ENCODE assay signal across 8 cellular contexts in genomic region chr1:180515857-180516388, GRCh38. TPM values are rescaled to one million over a fixed set of nuclear protein-coding genes. Genes with fewer than 3 reads are reported as not detected.
DNase-seq lines count a peak whose midpoint lies in the region; TF ChIP-seq lines count a peak whose summit lies in the region.

No MANE protein-coding gene starts in this region.

- no peaks in the 10 kb centered on the region for H3K9me3 Mint-ChIP-seq in activated T-helper 1 cell treated with anti-CD3 and anti-CD28 coated beads, Interleukin-12 subunit alpha, Interleukin-12 subunit beta, Interleukin-2, Interleukin-4 antibody, amounts not matched to agents 30 ng/mL and 10 ng/mL and 1 ng/mL, durations not matched to agents 14 hours and 24 hours and 36 hours

- H3K9ac ChIP-seq in GM23248 (peak overlapping the region; percentile 43), Loucy (ENCODE audit: low read depth, low read length, poor library complexity, severe bottlenecking) (peak overlapping the region; percentile 53)

- in situ Hi-C loops in GM23248 (cut with MboI) = no loop called here

- H3F3A ChIP-seq in GM23248 (ENCODE audit: insufficient read depth) = no peaks in the 10 kb centered on the region
- no peaks in the 10 kb centered on the region for H3F3A ChIP-seq in Loucy (ENCODE audit: low read depth)

- H3K4me3 ChIP-seq in GM23248 = no peak overlapping the region
- H3K4me3 ChIP-seq in Loucy (ENCODE audit: low read length, poor library complexity, severe bottlenecking) = no peak overlapping the region
- no peak overlapping the region for H3K4me3 ChIP-seq in fibroblast of the aortic adventitia (ENCODE audit: low read depth, low read length)

- H3K4me1 Mint-ChIP-seq in activated T-helper 1 cell treated with anti-CD3 and anti-CD28 coated beads, Interleukin-12 subunit alpha, Interleukin-12 subunit beta, Interleukin-2, Interleukin-4 antibody, amounts not matched to agents 30 ng/mL and 10 ng/mL and 1 ng/mL, durations not matched to agents 14 hours and 24 hours and 36 hours (ENCODE audit: low read depth) = no peaks in the 10 kb centered on the region

- no peaks in the 10 kb centered on the region for H3K36me3 ChIP-seq in GM23248 (ENCODE audit: low read depth)
- no peaks in the 10 kb centered on the region for H3K36me3 ChIP-seq in Loucy (ENCODE audit: insufficient read depth, low read length)

- H3K4me2 ChIP-seq in GM23248 (ENCODE audit: unreplicated experiment) (peak overlapping the region; percentile 7), Loucy (ENCODE audit: low read depth, low read length, poor library complexity, severe bottlenecking) (peak overlapping the region; percentile 15)

- H2AFZ ChIP-seq in GM23248 = peak overlapping the region; percentile 84
- peak overlapping the region; percentile 83 for H2AFZ ChIP-seq in Loucy (ENCODE audit: low read length)

- H3K27me3 Mint-ChIP-seq in activated T-helper 1 cell treated with anti-CD3 and anti-CD28 coated beads, Interleukin-12 subunit alpha, Interleukin-12 subunit beta, Interleukin-2, Interleukin-4 antibody, amounts not matched to agents 30 ng/mL and 10 ng/mL and 1 ng/mL, durations not matched to agents 14 hours and 24 hours and 36 hours (ENCODE audit: insufficient read depth) = peaks cover 9% of the 10 kb centered on the region

- H3K36me3 Mint-ChIP-seq in activated T-helper 1 cell treated with anti-CD3 and anti-CD28 coated beads, Interleukin-12 subunit alpha, Interleukin-12 subunit beta, Interleukin-2, Interleukin-4 antibody, amounts not matched to agents 30 ng/mL and 10 ng/mL and 1 ng/mL, durations not matched to agents 14 hours and 24 hours and 36 hours (ENCODE audit: low read depth) = no peaks in the 10 kb centered on the region

- H3K9me2 ChIP-seq in GM23248 (ENCODE audit: insufficient read depth) = no peaks in the 10 kb centered on the region
- no peaks in the 10 kb centered on the region for H3K9me2 ChIP-seq in Loucy (replicated peaks; ENCODE audit: low read depth, low read length)

- peak overlapping the region; percentile 45 for H3K27ac ChIP-seq in GM23248

- H3K9me3 ChIP-seq in GM23248 (ENCODE audit: low read depth) (no peaks in the 10 kb centered on the region), Loucy (ENCODE audit: insufficient read depth, low read depth, low read length) (no peaks in the 10 kb centered on the region)

- H4K20me1 ChIP-seq in GM23248 (ENCODE audit: insufficient read depth) (no peaks in the 10 kb centered on the region), Loucy (ENCODE audit: insufficient read depth, low read length, poor library complexity, severe bottlenecking) (no peaks in the 10 kb centered on the region)

- H3K27me3 ChIP-seq in GM23248 (replicated peaks; ENCODE audit: insufficient read depth) = no peaks in the 10 kb centered on the region
- H3K27me3 ChIP-seq in Loucy (ENCODE audit: insufficient read depth, low read length, poor library complexity, severe bottlenecking) = no peaks in the 10 kb centered on the region

- no peak overlapping the region for H3K4me3 Mint-ChIP-seq in activated T-helper 1 cell treated with anti-CD3 and anti-CD28 coated beads, Interleukin-12 subunit alpha, Interleukin-12 subunit beta, Interleukin-2, Interleukin-4 antibody, amounts not matched to agents 30 ng/mL and 10 ng/mL and 1 ng/mL, durations not matched to agents 14 hours and 24 hours and 36 hours

- DNase-seq in EL = peak; percentile 78
- peak; percentile 85 for DNase-seq in GM23248
- DNase-seq in RPMI7951 (ENCODE audit: low read depth) = peak; percentile 64
- DNase-seq in activated T-helper 1 cell treated with anti-CD3 and anti-CD28 coated beads, Interleukin-12 subunit alpha, Interleukin-12 subunit beta, Interleukin-2, Interleukin-4 antibody, amounts not matched to agents 30 ng/mL and 10 ng/mL and 1 ng/mL, durations not matched to agents 14 hours and 24 hours and 36 hours (ENCODE audit: low spot score) = peak; percentile 41
- peak; percentile 93 for DNase-seq in fibroblast of the aortic adventitia (ENCODE audit: low read depth)
- peak in 48 of 56 donors; percentile 4 to 86 (median 39) for DNase-seq in nucleus accumbens (lab: John Stamatoyannopoulos, UW)
- DNase-seq in ureter (ENCODE audit: low spot score) = peak; percentile 74

- TF ChIP-seq CTCF in Loucy (conservative IDR thresholded peaks at IDR 0.05; ENCODE audit: low read length) (peak; percentile 80), fibroblast of the aortic adventitia (IDR thresholded peaks at IDR 0.05; ENCODE audit: insufficient read depth, low read length) (peak; percentile 83)

- WGBS in GM23248 (ENCODE audit: low coverage in 1 of 2, low lambda C conversion rate in 2 of 2, missing lambda C conversion rate in 2 of 2), 2 experiments = 14 to 16% methylated on average over 8 of the region's 8 CpGs

- intact Hi-C loops in activated T-helper 1 cell treated with anti-CD3 and anti-CD28 coated beads, Interleukin-12 subunit alpha, Interleukin-12 subunit beta, Interleukin-2, Interleukin-4 antibody, amounts not matched to agents 30 ng/mL and 10 ng/mL and 1 ng/mL, durations not matched to agents 14 hours and 24 hours and 36 hours (cut with micrococcal nuclease) = loop anchor here (1.0 to 5.0 kb wide), 6 partner anchors 17 to 911 kb away; no protein-coding TSS in a partner anchor

- no peaks in the 10 kb centered on the region for H3K79me2 ChIP-seq in GM23248 (ENCODE audit: insufficient read depth)
- H3K79me2 ChIP-seq in Loucy (ENCODE audit: insufficient read depth, low read length) = no peaks in the 10 kb centered on the region

- H3K4me1 ChIP-seq in GM23248 (ENCODE audit: insufficient read depth) (peaks cover 12% of the 10 kb centered on the region), Loucy (ENCODE audit: insufficient read depth, low read length, poor library complexity, severe bottlenecking) (peaks cover 13% of the 10 kb centered on the region)

- H3K27ac Mint-ChIP-seq in activated T-helper 1 cell treated with anti-CD3 and anti-CD28 coated beads, Interleukin-12 subunit alpha, Interleukin-12 subunit beta, Interleukin-2, Interleukin-4 antibody, amounts not matched to agents 30 ng/mL and 10 ng/mL and 1 ng/mL, durations not matched to agents 14 hours and 24 hours and 36 hours = no peak overlapping the region

RNA-seq across cellular contexts. Expression of gene ACBD6, which starts 13.5 kb away (rescaled TPM):
- total RNA-seq in GM23248 (2014; rRNA removed; shearing (Covaris generic)) = 27.3 and 45.9 TPM in 2 replicates
- polyA plus RNA-seq in GM23248 (2016; fragmentation: Nextera tagmentation; extraction: Ambion mirVana) = 41.0 and 44.2 TPM in 2 replicates
- 48.1 and 59.2 TPM in 2 replicates for total RNA-seq in RPMI7951 (2014; rRNA removed; shearing (Covaris generic))
- total RNA-seq in activated T-helper 1 cell treated with anti-CD3 and anti-CD28 coated beads, Interleukin-12 subunit alpha, Interleukin-12 subunit beta, Interleukin-2, Interleukin-4 antibody, amounts not matched to agents 30 ng/mL and 10 ng/mL and 1 ng/mL, durations not matched to agents 14 hours and 24 hours and 36 hours = 49.4 and 50.9 TPM in 2 replicates
- total RNA-seq in fibroblast of the aortic adventitia (ENCODE audit: low replicate concordance) = 53.6 and 54.0 TPM in 2 replicates
- total RNA-seq in ureter = 48.2 TPM

RNA-seq across cellular contexts. Expression of gene OVAAL, which starts 42.8 kb away (rescaled TPM):
- not detected in 2 replicates for total RNA-seq in GM23248 (2014; rRNA removed; shearing (Covaris generic))
- not detected in 2 replicates for polyA plus RNA-seq in GM23248 (2016; fragmentation: Nextera tagmentation; extraction: Ambion mirVana)
- total RNA-seq in RPMI7951 (2014; rRNA removed; shearing (Covaris generic)) = 0.36 and 0.68 TPM in 2 replicates
- total RNA-seq in activated T-helper 1 cell treated with anti-CD3 and anti-CD28 coated beads, Interleukin-12 subunit alpha, Interleukin-12 subunit beta, Interleukin-2, Interleukin-4 antibody, amounts not matched to agents 30 ng/mL and 10 ng/mL and 1 ng/mL, durations not matched to agents 14 hours and 24 hours and 36 hours = not detected in 2 replicates
- total RNA-seq in fibroblast of the aortic adventitia (ENCODE audit: low replicate concordance) (not detected in 2 replicates), ureter (not detected)

Comparison
In these comparisons a context has a peak if more than half of its experiments do, and no peak if none do; other contexts are left out.
1. DNase-seq: peak in every context shown above with its lines; median percentile 93 in fibroblast of the aortic adventitia; 85 in GM23248; 78 in EL; 74 in ureter; 64 in RPMI7951; 41 in activated T-helper 1 cell treated with anti-CD3 and anti-CD28 coated beads, Interleukin-12 subunit alpha, Interleukin-12 subunit beta, Interleukin-2, Interleukin-4 antibody, amounts not matched to agents 30 ng/mL and 10 ng/mL and 1 ng/mL, durations not matched to agents 14 hours and 24 hours and 36 hours; 39 in nucleus accumbens.